7 cellular contexts compared by ENCODE assay signal in genomic region chr15:85253196-85253915, GRCh38.
DNase-seq lines count a peak whose midpoint lies in the region; ATAC-seq, FAIRE-seq and TF ChIP-seq lines count a peak whose summit lies in the region.
"Not testable (repeated sequence)": the region's sequence is repeated elsewhere in the genome, so short reads cannot be mapped to it uniquely, and the experiment has no call there.

No MANE protein-coding gene starts in this region.

- ATAC-seq in GM18502 (IDR thresholded peaks at IDR 0.05; ENCODE audit: poor library complexity, unreplicated experiment) = peak; percentile 75
- ATAC-seq in GM19438 (IDR thresholded peaks at IDR 0.05; ENCODE audit: low read depth, unreplicated experiment) = peak; percentile 73
- ATAC-seq in HG02571 (IDR thresholded peaks at IDR 0.05; ENCODE audit: unreplicated experiment) = peak; percentile 68
- peak; percentile 53 for ATAC-seq in HG03196 (IDR thresholded peaks at IDR 0.05; ENCODE audit: unreplicated experiment)
- peak; percentile 72 for ATAC-seq in K562
- peak; percentile 63 for ATAC-seq in left colon

- H3K4me2 ChIP-seq in K562 (ENCODE audit: insufficient read depth, low read length) = not testable (repeated sequence)

- H3K9me3 ChIP-seq in K562 (replicated peaks; ENCODE audit: control insufficient read depth, insufficient read depth, low read depth, low read length) = not testable (repeated sequence)

- not testable (repeated sequence) for TF ChIP-seq POLR2A in NB4 (IDR thresholded peaks at IDR 0.05; ENCODE audit: extremely low read depth, insufficient read length); K562 (conservative IDR thresholded peaks at IDR 0.05)

- FAIRE-seq in K562 (lab: Jason Lieb, UNC) = not testable (repeated sequence)

- not testable (repeated sequence) for H3K4me3 ChIP-seq in NB4 (ENCODE audit: low read depth, low read length); K562

- intact Hi-C loops in K562 (cut with micrococcal nuclease); left colon (cut with DNase I, micrococcal nuclease): not testable (repeated sequence)

- not testable (repeated sequence) for TF ChIP-seq CTCF in NB4 (IDR thresholded peaks at IDR 0.05; ENCODE audit: low read depth, low read length); K562 (IDR thresholded peaks at IDR 0.05 in 2 of 3, conservative IDR thresholded peaks at IDR 0.05 in 1 of 3; ENCODE audit: insufficient read depth in 2 of 3, low read depth in 1 of 3, low read length in 3 of 3)

- H4K20me1 ChIP-seq in K562 (replicated peaks; ENCODE audit: control insufficient read depth, insufficient read depth, low read length) = not testable (repeated sequence)

- CTCF ChIA-PET in K562 (lab: Yijun Ruan, JAX; ENCODE audit: low intra/inter-chr PET ratio) = not testable (repeated sequence)

- not testable (repeated sequence) for H3K79me2 ChIP-seq in K562 (ENCODE audit: control insufficient read depth, insufficient read depth, low read length)

- H3K36me3 ChIP-seq in K562 (ENCODE audit: control insufficient read depth, insufficient read depth, low read length) = not testable (repeated sequence)

- in situ Hi-C loops in K562 (cut with MboI) = not testable (repeated sequence)

- H2AFZ ChIP-seq in K562 (ENCODE audit: low read depth, low read length) = not testable (repeated sequence)

- H3K9ac ChIP-seq in K562 (ENCODE audit: insufficient read depth in 1 of 2, low read depth in 2 of 2, low read length in 2 of 2) = not testable (repeated sequence)

- not testable (repeated sequence) for BruUV-seq in K562 (replicated peaks; lab: Mats Ljungman, UMichigan)

- not testable (repeated sequence) for H3K27ac ChIP-seq in K562 (ENCODE audit: extremely low read depth, low read depth, low read length)

- peak; percentile 66 for DNase-seq in NB4 (ENCODE audit: low read depth)
- not testable (repeated sequence) for DNase-seq in K562 (ENCODE audit: extremely low read depth in 1 of 4, low spot score in 3 of 4); left colon

- TF ChIP-seq EP300 in K562 (IDR thresholded peaks at IDR 0.05; ENCODE audit: low read length) = not testable (repeated sequence)

- H3K4me1 ChIP-seq in K562 (replicated peaks in 1 of 2; ENCODE audit: control insufficient read depth in 2 of 2, insufficient read depth in 2 of 2, low read length in 2 of 2) = not testable (repeated sequence)

- POLR2A ChIA-PET in K562 (lab: Yijun Ruan, JAX) = not testable (repeated sequence)

- WGBS in K562 (ENCODE audit: insufficient coverage, low coverage, missing lambda C conversion rate) = 19% methylated on average over 7 of the region's 15 CpGs

- not testable (repeated sequence) for TF ChIP-seq RAD21 in K562 (CRISPR knock-in tag; conservative IDR thresholded peaks at IDR 0.05 in 1 of 2, IDR thresholded peaks at IDR 0.05 in 1 of 2)

- H3K27me3 ChIP-seq in K562 (ENCODE audit: control insufficient read depth in 2 of 2, insufficient read depth in 2 of 2, low read length in 2 of 2) = not testable (repeated sequence)

- not testable (repeated sequence) for H3K9me1 ChIP-seq in K562 (ENCODE audit: control insufficient read depth, insufficient read depth, low read length)
